ENCODE assay signal across 10 cellular contexts in the genomic region with DNA sequence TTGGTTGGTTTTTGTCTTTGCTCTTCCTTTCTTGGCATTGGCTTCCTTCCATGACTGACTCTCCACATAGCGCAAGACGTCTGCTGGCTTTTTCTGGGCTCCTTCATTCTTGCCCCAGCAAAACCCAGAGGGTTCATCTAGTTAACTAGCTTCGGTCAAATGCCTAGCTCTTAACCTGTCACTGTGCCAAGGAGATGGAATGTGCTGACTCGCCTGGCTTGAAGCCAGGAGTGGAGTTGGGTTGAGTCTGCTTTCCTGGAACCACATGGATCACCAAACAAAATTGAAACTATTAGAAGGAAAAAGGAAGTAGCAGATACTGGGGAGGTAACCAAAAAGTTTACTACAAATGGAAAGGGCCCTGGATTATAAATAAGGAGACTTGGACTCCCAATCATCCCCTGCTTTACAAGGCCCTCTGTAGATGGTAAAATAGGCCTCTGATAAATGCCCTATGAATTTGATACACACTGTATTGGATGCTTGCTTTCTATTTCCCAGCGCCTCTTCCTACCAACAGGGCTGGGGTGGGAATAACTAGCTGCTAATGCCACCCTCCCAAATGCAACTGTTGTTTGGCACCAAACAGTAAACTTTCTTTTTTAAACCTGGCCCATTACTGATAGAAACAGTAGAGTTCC. TPM values are rescaled to one million over a fixed set of nuclear protein-coding genes. Genes with fewer than 3 reads are reported as not detected.
DNase-seq lines count a peak whose midpoint lies in the region; ATAC-seq and TF ChIP-seq lines count a peak whose summit lies in the region.
"Had no signal": no experiment of that assay in that cellular context is flagged by ENCODE, and none has a peak within 500 bp of the region (broad histone marks: within the 10 kb centered on the region; RNA-seq: fewer than 3 reads in every experiment).

No MANE protein-coding gene starts in this region.

- H3K36me3 ChIP-seq in IMR-90 (ENCODE audit: control insufficient read depth, insufficient read depth, low read length) = peaks cover 11% of the 10 kb centered on the region
- H3K36me3 ChIP-seq in right lobe of liver = peaks cover 0 to 14% (median 3%) of the 10 kb centered on the region in 4 donors
- no peaks in the 10 kb centered on the region; the same call in 1 of the 2 replicates for H3K36me3 ChIP-seq in H7 (replicated peaks; ENCODE audit: control insufficient read depth, insufficient read depth, low read length)

- no peak overlapping the region for H3K9ac ChIP-seq in IMR-90 (ENCODE audit: low read depth, low read length)

- no peak overlapping the region for H2AK9ac ChIP-seq in IMR-90 (replicated peaks; ENCODE audit: low read depth, low read length, poor library complexity)

- no peak overlapping the region for H3K27ac ChIP-seq in IMR-90 (ENCODE audit: insufficient read depth, low read length)
- H3K27ac ChIP-seq in right lobe of liver = peak overlapping the region; percentile 7 to 58 (median 53)
- H3K27ac ChIP-seq: epithelial cell of prostate had no signal

- H3K9me1 ChIP-seq in IMR-90 (ENCODE audit: insufficient read depth, low read length) = no peaks in the 10 kb centered on the region

- H4K91ac ChIP-seq in IMR-90 (ENCODE audit: insufficient read depth, low read depth, low read length) = no peak overlapping the region

- H4K5ac ChIP-seq in IMR-90 (ENCODE audit: low read depth, low read length) = no peak overlapping the region

- no peak overlapping the region for H3K56ac ChIP-seq in IMR-90 (ENCODE audit: extremely low read depth, insufficient read depth, low read length)

- H4K20me1 ChIP-seq in IMR-90 (ENCODE audit: insufficient read depth, low read length) = no peaks in the 10 kb centered on the region; the same call in 1 of the 2 replicates

- no TSS peak for BruUV-seq in IMR-90 (replicated peaks; lab: Mats Ljungman, UMichigan)

- H2BK5ac ChIP-seq in IMR-90 (ENCODE audit: low read depth, low read length, poor library complexity, severe bottlenecking) = no peak overlapping the region

- no peak overlapping the region for H3K4me3 ChIP-seq in IMR-90 (ENCODE audit: insufficient read depth, low read depth, low read length)
- H3K4me3 ChIP-seq in right lobe of liver = no peak overlapping the region
- H3K4me3 ChIP-seq in H7 (ENCODE audit: insufficient read depth, low read depth, low read length) = no peak overlapping the region

- TF ChIP-seq POLR2A in IMR-90 (IDR thresholded peaks at IDR 0.05; ENCODE audit: low read depth, low read length) = no peak
- TF ChIP-seq POLR2A in right lobe of liver (IDR thresholded peaks at IDR 0.05) = no peak

- no peak overlapping the region for H2BK120ac ChIP-seq in IMR-90 (ENCODE audit: low read depth, low read length)

- H3K27me3 ChIP-seq in IMR-90 (ENCODE audit: control insufficient read depth, insufficient read depth, low read length) (no peaks in the 10 kb centered on the region), right lobe of liver (no peaks in the 10 kb centered on the region), H7 (ENCODE audit: control insufficient read depth, insufficient read depth, low read length) (no peaks in the 10 kb centered on the region)

- CTCF ChIA-PET in IMR-90 (lab: Yijun Ruan, JAX) = no interaction called here

- no peak overlapping the region for H3K18ac ChIP-seq in IMR-90 (ENCODE audit: low read depth, low read length)

- peaks cover 3% of the 10 kb centered on the region; the same call in 1 of the 2 replicates for H3K4me1 ChIP-seq in IMR-90 (ENCODE audit: control insufficient read depth, insufficient read depth, low read length)
- H3K4me1 ChIP-seq in right lobe of liver = peaks cover 0 to 11% (median 3%) of the 10 kb centered on the region in 4 donors

- no peak overlapping the region for H2BK20ac ChIP-seq in IMR-90 (ENCODE audit: low read depth, low read length)

- dilution Hi-C loops in IMR-90 (cut with HindIII; ENCODE audit: low sequenced_read_pairs, unreplicated experiment) = no loop called here

- intact Hi-C loops in IMR-90 (cut with micrococcal nuclease) (no loop called here), right lobe of liver (cut with DNase I) (no loop called here)

- no peak for TF ChIP-seq RAD21 in IMR-90 (IDR thresholded peaks at IDR 0.05; ENCODE audit: low read length)

- no peak overlapping the region for H3K23ac ChIP-seq in IMR-90 (ENCODE audit: low read depth, low read length)

- in situ Hi-C loops in IMR-90 (cut with MboI; ENCODE audit: low sequenced_read_pairs) = no loop called here

- H2BK15ac ChIP-seq in IMR-90 (ENCODE audit: low read depth, low read length) = no peak overlapping the region

- H3K4me2 ChIP-seq in IMR-90 (ENCODE audit: low read depth, low read length) = no peak overlapping the region

- H2AFZ ChIP-seq in IMR-90 (replicated peaks; ENCODE audit: low read length, poor library complexity) = no peak overlapping the region

- no peak overlapping the region for H2AK5ac ChIP-seq in IMR-90 (ENCODE audit: low read depth, low read length)

- ATAC-seq in IMR-90 (ENCODE audit: low read depth) (peak; percentile 59; the same call in 1 of the 2 replicates), right lobe of liver (peak; percentile 81 to 89 (median 88)), GM21723 (IDR thresholded peaks at IDR 0.05; ENCODE audit: unreplicated experiment) (no peak)

- H4K8ac ChIP-seq in IMR-90 (ENCODE audit: low read depth in 2 of 2, low read length in 2 of 2) = no peak overlapping the region

- POLR2A ChIA-PET in IMR-90 (lab: Charles Lee; ENCODE audit: unreplicated experiment) = no interaction called here

- H3K9me3 ChIP-seq in IMR-90 (ENCODE audit: control insufficient read depth, insufficient read depth, low read length) (no peaks in the 10 kb centered on the region), right lobe of liver (no peaks in the 10 kb centered on the region)

- peak overlapping the region; percentile 8; the same call in 1 of the 2 replicates for H3K4ac ChIP-seq in IMR-90 (ENCODE audit: low read depth, low read length)

- no peak overlapping the region; the same call in 1 of the 2 replicates for H3K14ac ChIP-seq in IMR-90 (replicated peaks; ENCODE audit: low read depth, low read length)

- H3K79me1 ChIP-seq in IMR-90 (ENCODE audit: low read depth in 1 of 2, low read length in 2 of 2) = peaks cover 13 to 41% of the 10 kb centered on the region in 2 experiments

- 58% methylated on average over 4 of the region's 5 CpGs; no CpG with 5 or more reads in 1 of the 2 experiments for WGBS in IMR-90 (ENCODE audit: extremely low coverage in 2 of 2, insufficient read length in 1 of 2), 2 experiments
- 46% methylated on average over 5 of the region's 5 CpGs for WGBS in right lobe of liver (ENCODE audit: insufficient coverage, low coverage, low lambda C conversion rate, missing lambda C conversion rate)

- DNase-seq in AG20443 (ENCODE audit: low spot score) (peak; percentile 59), IMR-90 (peak; percentile 74), brain pericyte (ENCODE audit: low read depth, low spot score) (peak; percentile 58), right lobe of liver (peak; percentile 68 to 86 (median 78)), HPDE6-E6E7 (ENCODE audit: extremely low spot score) (no peak), hippocampal formation (lab: John Stamatoyannopoulos, UW) (no peak), H7 (no peak)
- DNase-seq: stimulated activated CD8-positive, alpha-beta memory T cell treated with anti-CD3 and anti-CD28 coated beads, Interleukin-4, amount 100 ng/mL, for 48 hours had no signal

- no peak for TF ChIP-seq CTCF in IMR-90 (conservative IDR thresholded peaks at IDR 0.05; ENCODE audit: low read depth, low read length)
- TF ChIP-seq CTCF in right lobe of liver (IDR thresholded peaks at IDR 0.05) = no peak

TF ChIP-seq in IMR-90, 13 proteins besides CTCF, POLR2A, EP300 and RAD21:
- TF ChIP-seq RFX5 (IDR thresholded peaks at IDR 0.05; ENCODE audit: low read depth, low read length) = no peak
- no peak for TF ChIP-seq BHLHE40 (IDR thresholded peaks at IDR 0.05; ENCODE audit: low read depth, low read length)
- TF ChIP-seq, protein P1, sequence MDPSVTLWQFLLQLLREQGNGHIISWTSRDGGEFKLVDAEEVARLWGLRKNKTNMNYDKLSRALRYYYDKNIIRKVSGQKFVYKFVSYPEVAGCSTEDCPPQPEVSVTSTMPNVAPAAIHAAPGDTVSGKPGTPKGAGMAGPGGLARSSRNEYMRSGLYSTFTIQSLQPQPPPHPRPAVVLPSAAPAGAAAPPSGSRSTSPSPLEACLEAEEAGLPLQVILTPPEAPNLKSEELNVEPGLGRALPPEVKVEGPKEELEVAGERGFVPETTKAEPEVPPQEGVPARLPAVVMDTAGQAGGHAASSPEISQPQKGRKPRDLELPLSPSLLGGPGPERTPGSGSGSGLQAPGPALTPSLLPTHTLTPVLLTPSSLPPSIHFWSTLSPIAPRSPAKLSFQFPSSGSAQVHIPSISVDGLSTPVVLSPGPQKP (IDR thresholded peaks at IDR 0.05; ENCODE audit: borderline replicate concordance, low read depth, low read length) = no peak
- TF ChIP-seq NFE2L2 (IDR thresholded peaks at IDR 0.05; ENCODE audit: low read depth, low read length) = no peak
- no peak for TF ChIP-seq MXI1 (IDR thresholded peaks at IDR 0.05; ENCODE audit: borderline replicate concordance, low read depth, low read length)
- no peak for TF ChIP-seq MAZ (IDR thresholded peaks at IDR 0.05; ENCODE audit: borderline replicate concordance, low read depth, low read length)
- TF ChIP-seq MAFK (IDR thresholded peaks at IDR 0.05; ENCODE audit: low read depth, low read length) = peak; percentile 82

RNA-seq across cellular contexts. Expression of a gene that starts 11.3 kb away (rescaled TPM):
- total RNA-seq in IMR-90 (2012; rRNA removed) (25.3 and 25.8 TPM in 2 replicates), right lobe of liver (10 to 100 TPM in 3 of 6 experiments, 1 to 10 TPM in 3; 9.2 to 16.0 (median 10.2) TPM)
- 6.8 and 8.3 TPM in 2 replicates for polyA plus RNA-seq in IMR-90 (2012; rRNA removed)
- 1.4 and 1.9 TPM in 2 replicates for polyA plus RNA-seq in IMR-90 (2012; cell fraction: cytosol; rRNA removed)
- 2.6 and 17.9 TPM in 2 replicates for polyA plus RNA-seq in IMR-90 (2012; cell fraction: nucleus; rRNA removed; ENCODE audit: low replicate concordance)
- total RNA-seq in H7 (2014; rRNA removed; shearing (Covaris generic)) = 18.9 and 28.6 TPM in 2 replicates

RNA-seq across cellular contexts. Expression of a gene that starts 53.7 kb away (rescaled TPM):
- total RNA-seq in IMR-90 (2012; rRNA removed) (81.7 and 89.1 TPM in 2 replicates), right lobe of liver (10 to 100 TPM in 3 of 6 experiments, 1 to 10 TPM in 2, under 1 TPM in 1; 0.66 to 27.9 (median 8.4) TPM)
- polyA plus RNA-seq in IMR-90 (2012; rRNA removed) = 28.0 and 33.7 TPM in 2 replicates
- 4.9 and 5.7 TPM in 2 replicates for polyA plus RNA-seq in IMR-90 (2012; cell fraction: cytosol; rRNA removed)
- 29.8 and 206 TPM in 2 replicates for polyA plus RNA-seq in IMR-90 (2012; cell fraction: nucleus; rRNA removed; ENCODE audit: low replicate concordance)
- total RNA-seq in H7 (2014; rRNA removed; shearing (Covaris generic)) = 0.26 and 0.42 TPM in 2 replicates

Comparison
In these comparisons a context has a peak if more than half of its experiments do, and no peak if none do; other contexts are left out.
1. DNase-seq: peak in AG20443 (single experiment), IMR-90 (single experiment), brain pericyte (single experiment) and right lobe of liver (3 of 3); none in HPDE6-E6E7 (single experiment), hippocampal formation (0 of 2) and H7 (single experiment).